Comparison of ENCODE assay signal across 1 cellular context in genomic region chr14:25015761-25016160, GRCh38.
TF ChIP-seq lines count a peak whose summit lies in the region.

No MANE protein-coding gene starts in this region.

TF ChIP-seq in HepG2, 621 proteins besides CTCF, POLR2A, EP300 and RAD21 (continued from another document and continues in another):
- TF ChIP-seq, protein P1, sequence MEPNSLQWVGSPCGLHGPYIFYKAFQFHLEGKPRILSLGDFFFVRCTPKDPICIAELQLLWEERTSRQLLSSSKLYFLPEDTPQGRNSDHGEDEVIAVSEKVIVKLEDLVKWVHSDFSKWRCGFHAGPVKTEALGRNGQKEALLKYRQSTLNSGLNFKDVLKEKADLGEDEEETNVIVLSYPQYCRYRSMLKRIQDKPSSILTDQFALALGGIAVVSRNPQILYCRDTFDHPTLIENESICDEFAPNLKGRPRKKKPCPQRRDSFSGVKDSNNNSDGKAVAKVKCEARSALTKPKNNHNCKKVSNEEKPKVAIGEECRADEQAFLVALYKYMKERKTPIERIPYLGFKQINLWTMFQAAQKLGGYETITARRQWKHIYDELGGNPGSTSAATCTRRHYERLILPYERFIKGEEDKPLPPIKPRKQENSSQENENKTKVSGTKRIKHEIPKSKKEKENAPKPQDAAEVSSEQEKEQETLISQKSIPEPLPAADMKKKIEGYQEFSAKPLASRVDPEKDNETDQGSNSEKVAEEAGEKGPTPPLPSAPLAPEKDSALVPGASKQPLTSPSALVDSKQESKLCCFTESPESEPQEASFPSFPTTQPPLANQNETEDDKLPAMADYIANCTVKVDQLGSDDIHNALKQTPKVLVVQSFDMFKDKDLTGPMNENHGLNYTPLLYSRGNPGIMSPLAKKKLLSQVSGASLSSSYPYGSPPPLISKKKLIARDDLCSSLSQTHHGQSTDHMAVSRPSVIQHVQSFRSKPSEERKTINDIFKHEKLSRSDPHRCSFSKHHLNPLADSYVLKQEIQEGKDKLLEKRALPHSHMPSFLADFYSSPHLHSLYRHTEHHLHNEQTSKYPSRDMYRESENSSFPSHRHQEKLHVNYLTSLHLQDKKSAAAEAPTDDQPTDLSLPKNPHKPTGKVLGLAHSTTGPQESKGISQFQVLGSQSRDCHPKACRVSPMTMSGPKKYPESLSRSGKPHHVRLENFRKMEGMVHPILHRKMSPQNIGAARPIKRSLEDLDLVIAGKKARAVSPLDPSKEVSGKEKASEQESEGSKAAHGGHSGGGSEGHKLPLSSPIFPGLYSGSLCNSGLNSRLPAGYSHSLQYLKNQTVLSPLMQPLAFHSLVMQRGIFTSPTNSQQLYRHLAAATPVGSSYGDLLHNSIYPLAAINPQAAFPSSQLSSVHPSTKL (CRISPR knock-in tag; IDR thresholded peaks at IDR 0.05) = peak; percentile 89
- TF ChIP-seq ZNF737 (CRISPR knock-in tag; IDR thresholded peaks at IDR 0.05; ENCODE audit: borderline replicate concordance) (no peak), ZSCAN21 (CRISPR knock-in tag; IDR thresholded peaks at IDR 0.05; ENCODE audit: borderline replicate concordance) (no peak), THYN1 (CRISPR knock-in tag; IDR thresholded peaks at IDR 0.05; ENCODE audit: borderline replicate concordance, low read depth) (no peak), THAP11 (CRISPR knock-in tag; IDR thresholded peaks at IDR 0.05) (0 out of 2 replicates have a peak, but pooled peaks have one; percentile 10), SKI (IDR thresholded peaks at IDR 0.05; ENCODE audit: partially characterized antibody) (no peak), KDM1A (CRISPR knock-in tag; IDR thresholded peaks at IDR 0.05) (no peak), TRIM22 (IDR thresholded peaks at IDR 0.05) (no peak), ZNF256 (CRISPR knock-in tag; conservative IDR thresholded peaks at IDR 0.05) (no peak), ZNF205 (CRISPR knock-in tag; IDR thresholded peaks at IDR 0.05) (no peak), HIVEP1 (CRISPR knock-in tag; IDR thresholded peaks at IDR 0.05) (no peak), TGIF2 (CRISPR knock-in tag; IDR thresholded peaks at IDR 0.05) (no peak), TMF1 (CRISPR knock-in tag; IDR thresholded peaks at IDR 0.05; ENCODE audit: low read depth) (no peak), MIXL1 (CRISPR knock-in tag; IDR thresholded peaks at IDR 0.05) (no peak), NFIC (IDR thresholded peaks at IDR 0.05; ENCODE audit: low read length) (peak; percentile 25; the same call in 1 of the 2 replicates), FOSL2 (CRISPR knock-in tag; IDR thresholded peaks at IDR 0.05) (no peak), RNF2 (conservative IDR thresholded peaks at IDR 0.05; ENCODE audit: low read depth) (no peak), ZBTB8A (CRISPR knock-in tag; IDR thresholded peaks at IDR 0.05; ENCODE audit: borderline replicate concordance, low read depth) (no peak), ZFP41 (CRISPR knock-in tag; IDR thresholded peaks at IDR 0.05; ENCODE audit: borderline replicate concordance) (no peak), ZNF614 (CRISPR knock-in tag; IDR thresholded peaks at IDR 0.05; ENCODE audit: borderline replicate concordance) (no peak), ZNF124 (CRISPR knock-in tag; IDR thresholded peaks at IDR 0.05) (no peak), ZNF556 (CRISPR knock-in tag; IDR thresholded peaks at IDR 0.05; ENCODE audit: borderline replicate concordance) (0 out of 2 replicates have a peak, but pooled peaks have one; percentile 41), ZNF564 (CRISPR knock-in tag; IDR thresholded peaks at IDR 0.05) (no peak), TEAD3 (CRISPR knock-in tag; optimal IDR thresholded peaks at IDR 0.05; ENCODE audit: borderline replicate concordance) (peak; percentile 35), ZXDC (CRISPR knock-in tag; IDR thresholded peaks at IDR 0.05) (no peak), IKZF5 (CRISPR knock-in tag; IDR thresholded peaks at IDR 0.05) (no peak), ZNF329 (CRISPR knock-in tag; IDR thresholded peaks at IDR 0.05; ENCODE audit: low read depth) (no peak), ZKSCAN1 (IDR thresholded peaks at IDR 0.05; ENCODE audit: low read length) (no peak), POLR2AphosphoS5 (IDR thresholded peaks at IDR 0.05; ENCODE audit: low read depth, low read length) (no peak), SMAD3 (CRISPR knock-in tag; IDR thresholded peaks at IDR 0.05) (no peak), SCMH1 (CRISPR knock-in tag; IDR thresholded peaks at IDR 0.05; ENCODE audit: borderline replicate concordance) (no peak)
- TF ChIP-seq, protein P2, sequence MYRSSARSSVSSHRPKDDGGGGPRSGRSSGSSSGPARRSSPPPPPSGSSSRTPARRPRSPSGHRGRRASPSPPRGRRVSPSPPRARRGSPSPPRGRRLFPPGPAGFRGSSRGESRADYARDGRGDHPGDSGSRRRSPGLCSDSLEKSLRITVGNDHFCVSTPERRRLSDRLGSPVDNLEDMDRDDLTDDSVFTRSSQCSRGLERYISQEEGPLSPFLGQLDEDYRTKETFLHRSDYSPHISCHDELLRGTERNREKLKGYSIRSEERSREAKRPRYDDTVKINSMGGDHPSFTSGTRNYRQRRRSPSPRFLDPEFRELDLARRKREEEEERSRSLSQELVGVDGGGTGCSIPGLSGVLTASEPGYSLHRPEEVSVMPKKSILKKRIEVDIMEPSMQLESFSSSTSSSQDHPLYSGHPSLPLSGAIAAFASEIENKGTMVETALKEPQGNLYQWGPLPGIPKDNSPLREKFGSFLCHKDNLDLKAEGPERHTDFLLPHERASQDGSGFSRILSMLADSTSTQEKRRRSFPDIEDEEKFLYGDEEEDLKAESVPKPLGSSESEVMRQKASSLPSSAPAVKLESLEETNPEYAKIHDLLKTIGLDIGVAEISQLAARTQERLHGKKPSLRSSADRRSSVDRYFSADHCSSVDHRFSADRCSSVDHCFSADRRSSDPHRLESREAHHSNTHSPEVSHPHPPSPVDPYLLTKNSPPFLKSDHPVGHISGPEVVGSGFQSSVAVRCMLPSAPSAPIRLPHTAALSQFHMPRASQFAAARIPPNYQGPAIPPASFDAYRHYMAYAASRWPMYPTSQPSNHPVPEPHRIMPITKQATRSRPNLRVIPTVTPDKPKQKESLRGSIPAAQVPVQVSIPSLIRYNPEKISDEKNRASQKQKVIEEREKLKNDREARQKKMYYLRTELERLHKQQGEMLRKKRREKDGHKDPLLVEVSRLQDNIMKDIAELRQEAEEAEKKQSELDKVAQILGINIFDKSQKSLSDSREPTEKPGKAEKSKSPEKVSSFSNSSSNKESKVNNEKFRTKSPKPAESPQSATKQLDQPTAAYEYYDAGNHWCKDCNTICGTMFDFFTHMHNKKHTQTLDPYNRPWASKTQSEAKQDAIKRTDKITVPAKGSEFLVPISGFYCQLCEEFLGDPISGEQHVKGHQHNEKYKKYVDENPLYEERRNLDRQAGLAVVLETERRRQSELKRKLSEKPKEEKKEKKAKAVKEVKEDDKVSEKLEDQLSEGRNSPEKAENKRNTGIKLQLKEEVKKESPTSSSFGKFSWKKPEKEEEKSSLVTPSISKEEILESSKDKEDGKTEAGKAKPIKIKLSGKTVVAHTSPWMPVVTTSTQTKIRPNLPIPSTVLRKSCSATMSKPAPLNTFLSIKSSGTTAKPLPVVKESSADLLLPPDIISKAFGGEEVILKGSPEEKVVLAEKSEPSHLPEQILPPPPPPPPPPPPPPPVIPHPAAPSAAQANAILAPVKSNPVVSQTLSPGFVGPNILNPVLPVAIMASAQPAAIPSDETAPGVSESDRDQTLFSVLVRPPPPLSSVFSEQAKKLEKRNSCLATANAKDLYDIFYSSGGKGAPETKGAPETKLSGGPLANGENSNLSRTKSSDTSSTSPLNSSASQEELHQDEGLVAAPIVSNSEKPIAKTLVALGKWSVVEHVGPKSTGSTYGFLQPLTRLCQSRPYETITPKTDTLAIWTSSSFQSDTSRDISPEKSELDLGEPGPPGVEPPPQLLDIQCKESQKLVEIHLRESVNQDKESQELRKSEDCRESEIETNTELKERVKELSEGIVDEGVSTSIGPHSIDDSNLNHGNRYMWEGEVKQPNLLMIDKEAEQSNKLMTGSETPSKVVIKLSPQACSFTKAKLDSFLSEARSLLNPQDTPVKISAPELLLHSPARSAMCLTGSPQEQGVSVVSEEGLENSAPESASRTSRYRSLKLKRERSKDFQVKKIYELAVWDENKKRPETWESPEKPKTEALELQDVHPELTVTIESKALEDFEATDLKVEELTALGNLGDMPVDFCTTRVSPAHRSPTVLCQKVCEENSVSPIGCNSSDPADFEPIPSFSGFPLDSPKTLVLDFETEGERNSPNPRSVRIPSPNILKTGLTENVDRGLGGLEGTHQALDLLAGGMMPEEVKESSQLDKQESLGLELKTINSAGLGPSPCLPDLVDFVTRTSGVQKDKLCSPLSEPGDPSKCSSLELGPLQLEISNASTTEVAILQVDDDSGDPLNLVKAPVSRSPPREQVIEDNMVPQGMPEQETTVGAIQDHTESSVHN (CRISPR knock-in tag; IDR thresholded peaks at IDR 0.05) = no peak
- TF ChIP-seq, protein P3, sequence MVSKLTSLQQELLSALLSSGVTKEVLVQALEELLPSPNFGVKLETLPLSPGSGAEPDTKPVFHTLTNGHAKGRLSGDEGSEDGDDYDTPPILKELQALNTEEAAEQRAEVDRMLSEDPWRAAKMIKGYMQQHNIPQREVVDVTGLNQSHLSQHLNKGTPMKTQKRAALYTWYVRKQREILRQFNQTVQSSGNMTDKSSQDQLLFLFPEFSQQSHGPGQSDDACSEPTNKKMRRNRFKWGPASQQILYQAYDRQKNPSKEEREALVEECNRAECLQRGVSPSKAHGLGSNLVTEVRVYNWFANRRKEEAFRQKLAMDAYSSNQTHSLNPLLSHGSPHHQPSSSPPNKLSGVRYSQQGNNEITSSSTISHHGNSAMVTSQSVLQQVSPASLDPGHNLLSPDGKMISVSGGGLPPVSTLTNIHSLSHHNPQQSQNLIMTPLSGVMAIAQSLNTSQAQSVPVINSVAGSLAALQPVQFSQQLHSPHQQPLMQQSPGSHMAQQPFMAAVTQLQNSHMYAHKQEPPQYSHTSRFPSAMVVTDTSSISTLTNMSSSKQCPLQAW (CRISPR knock-in tag; IDR thresholded peaks at IDR 0.05) = no peak
- TF ChIP-seq, protein P4, sequence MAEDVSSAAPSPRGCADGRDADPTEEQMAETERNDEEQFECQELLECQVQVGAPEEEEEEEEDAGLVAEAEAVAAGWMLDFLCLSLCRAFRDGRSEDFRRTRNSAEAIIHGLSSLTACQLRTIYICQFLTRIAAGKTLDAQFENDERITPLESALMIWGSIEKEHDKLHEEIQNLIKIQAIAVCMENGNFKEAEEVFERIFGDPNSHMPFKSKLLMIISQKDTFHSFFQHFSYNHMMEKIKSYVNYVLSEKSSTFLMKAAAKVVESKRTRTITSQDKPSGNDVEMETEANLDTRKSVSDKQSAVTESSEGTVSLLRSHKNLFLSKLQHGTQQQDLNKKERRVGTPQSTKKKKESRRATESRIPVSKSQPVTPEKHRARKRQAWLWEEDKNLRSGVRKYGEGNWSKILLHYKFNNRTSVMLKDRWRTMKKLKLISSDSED (CRISPR knock-in tag; IDR thresholded peaks at IDR 0.05) = no peak
- TF ChIP-seq, protein P5, sequence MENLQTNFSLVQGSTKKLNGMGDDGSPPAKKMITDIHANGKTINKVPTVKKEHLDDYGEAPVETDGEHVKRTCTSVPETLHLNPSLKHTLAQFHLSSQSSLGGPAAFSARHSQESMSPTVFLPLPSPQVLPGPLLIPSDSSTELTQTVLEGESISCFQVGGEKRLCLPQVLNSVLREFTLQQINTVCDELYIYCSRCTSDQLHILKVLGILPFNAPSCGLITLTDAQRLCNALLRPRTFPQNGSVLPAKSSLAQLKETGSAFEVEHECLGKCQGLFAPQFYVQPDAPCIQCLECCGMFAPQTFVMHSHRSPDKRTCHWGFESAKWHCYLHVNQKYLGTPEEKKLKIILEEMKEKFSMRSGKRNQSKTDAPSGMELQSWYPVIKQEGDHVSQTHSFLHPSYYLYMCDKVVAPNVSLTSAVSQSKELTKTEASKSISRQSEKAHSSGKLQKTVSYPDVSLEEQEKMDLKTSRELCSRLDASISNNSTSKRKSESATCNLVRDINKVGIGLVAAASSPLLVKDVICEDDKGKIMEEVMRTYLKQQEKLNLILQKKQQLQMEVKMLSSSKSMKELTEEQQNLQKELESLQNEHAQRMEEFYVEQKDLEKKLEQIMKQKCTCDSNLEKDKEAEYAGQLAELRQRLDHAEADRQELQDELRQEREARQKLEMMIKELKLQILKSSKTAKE (CRISPR knock-in tag; IDR thresholded peaks at IDR 0.05; ENCODE audit: borderline replicate concordance) = no peak
- TF ChIP-seq, protein P6, sequence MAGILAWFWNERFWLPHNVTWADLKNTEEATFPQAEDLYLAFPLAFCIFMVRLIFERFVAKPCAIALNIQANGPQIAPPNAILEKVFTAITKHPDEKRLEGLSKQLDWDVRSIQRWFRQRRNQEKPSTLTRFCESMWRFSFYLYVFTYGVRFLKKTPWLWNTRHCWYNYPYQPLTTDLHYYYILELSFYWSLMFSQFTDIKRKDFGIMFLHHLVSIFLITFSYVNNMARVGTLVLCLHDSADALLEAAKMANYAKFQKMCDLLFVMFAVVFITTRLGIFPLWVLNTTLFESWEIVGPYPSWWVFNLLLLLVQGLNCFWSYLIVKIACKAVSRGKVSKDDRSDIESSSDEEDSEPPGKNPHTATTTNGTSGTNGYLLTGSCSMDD (CRISPR knock-in tag; IDR thresholded peaks at IDR 0.05) = no peak
